Comparison of ENCODE assay signal across 2 cellular contexts in the genomic region with DNA sequence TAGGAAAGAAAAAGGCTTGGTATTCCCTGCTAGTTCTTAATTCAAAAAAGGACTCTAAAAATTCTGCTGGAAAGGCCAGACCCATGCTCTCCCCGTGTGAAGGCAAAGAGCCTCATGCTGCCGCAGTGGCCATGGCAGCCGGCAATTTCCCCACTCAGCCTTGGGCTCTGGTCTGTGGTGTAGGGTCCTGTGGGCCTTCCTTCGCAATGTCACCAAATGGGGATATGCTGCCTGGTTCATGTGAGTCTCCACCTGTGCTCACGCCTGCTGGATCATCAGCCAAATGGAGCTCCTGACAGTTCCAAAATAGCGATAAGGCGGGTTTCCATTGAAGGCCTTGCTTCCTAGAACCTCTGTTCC.
TF ChIP-seq lines count a peak whose summit lies in the region.

No MANE protein-coding gene starts in this region.

TF ChIP-seq in GM23338, 12 proteins besides CTCF, POLR2A, EP300 and RAD21 (continued from another document):
- TF ChIP-seq, protein P1, sequence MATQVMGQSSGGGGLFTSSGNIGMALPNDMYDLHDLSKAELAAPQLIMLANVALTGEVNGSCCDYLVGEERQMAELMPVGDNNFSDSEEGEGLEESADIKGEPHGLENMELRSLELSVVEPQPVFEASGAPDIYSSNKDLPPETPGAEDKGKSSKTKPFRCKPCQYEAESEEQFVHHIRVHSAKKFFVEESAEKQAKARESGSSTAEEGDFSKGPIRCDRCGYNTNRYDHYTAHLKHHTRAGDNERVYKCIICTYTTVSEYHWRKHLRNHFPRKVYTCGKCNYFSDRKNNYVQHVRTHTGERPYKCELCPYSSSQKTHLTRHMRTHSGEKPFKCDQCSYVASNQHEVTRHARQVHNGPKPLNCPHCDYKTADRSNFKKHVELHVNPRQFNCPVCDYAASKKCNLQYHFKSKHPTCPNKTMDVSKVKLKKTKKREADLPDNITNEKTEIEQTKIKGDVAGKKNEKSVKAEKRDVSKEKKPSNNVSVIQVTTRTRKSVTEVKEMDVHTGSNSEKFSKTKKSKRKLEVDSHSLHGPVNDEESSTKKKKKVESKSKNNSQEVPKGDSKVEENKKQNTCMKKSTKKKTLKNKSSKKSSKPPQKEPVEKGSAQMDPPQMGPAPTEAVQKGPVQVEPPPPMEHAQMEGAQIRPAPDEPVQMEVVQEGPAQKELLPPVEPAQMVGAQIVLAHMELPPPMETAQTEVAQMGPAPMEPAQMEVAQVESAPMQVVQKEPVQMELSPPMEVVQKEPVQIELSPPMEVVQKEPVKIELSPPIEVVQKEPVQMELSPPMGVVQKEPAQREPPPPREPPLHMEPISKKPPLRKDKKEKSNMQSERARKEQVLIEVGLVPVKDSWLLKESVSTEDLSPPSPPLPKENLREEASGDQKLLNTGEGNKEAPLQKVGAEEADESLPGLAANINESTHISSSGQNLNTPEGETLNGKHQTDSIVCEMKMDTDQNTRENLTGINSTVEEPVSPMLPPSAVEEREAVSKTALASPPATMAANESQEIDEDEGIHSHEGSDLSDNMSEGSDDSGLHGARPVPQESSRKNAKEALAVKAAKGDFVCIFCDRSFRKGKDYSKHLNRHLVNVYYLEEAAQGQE (IDR thresholded peaks at IDR 0.05; ENCODE audit: unreplicated experiment) = no peak
- TF ChIP-seq EZH2 (IDR thresholded peaks at IDR 0.05; ENCODE audit: low read depth, unreplicated experiment) = no peak

TF ChIP-seq in H1, 55 proteins besides CTCF, POLR2A, EP300 and RAD21 (continued from another document):
- no peak for TF ChIP-seq KDM5A (IDR thresholded peaks at IDR 0.05; ENCODE audit: low read length)
